19 cellular contexts compared by ENCODE assay signal in the genomic region with DNA sequence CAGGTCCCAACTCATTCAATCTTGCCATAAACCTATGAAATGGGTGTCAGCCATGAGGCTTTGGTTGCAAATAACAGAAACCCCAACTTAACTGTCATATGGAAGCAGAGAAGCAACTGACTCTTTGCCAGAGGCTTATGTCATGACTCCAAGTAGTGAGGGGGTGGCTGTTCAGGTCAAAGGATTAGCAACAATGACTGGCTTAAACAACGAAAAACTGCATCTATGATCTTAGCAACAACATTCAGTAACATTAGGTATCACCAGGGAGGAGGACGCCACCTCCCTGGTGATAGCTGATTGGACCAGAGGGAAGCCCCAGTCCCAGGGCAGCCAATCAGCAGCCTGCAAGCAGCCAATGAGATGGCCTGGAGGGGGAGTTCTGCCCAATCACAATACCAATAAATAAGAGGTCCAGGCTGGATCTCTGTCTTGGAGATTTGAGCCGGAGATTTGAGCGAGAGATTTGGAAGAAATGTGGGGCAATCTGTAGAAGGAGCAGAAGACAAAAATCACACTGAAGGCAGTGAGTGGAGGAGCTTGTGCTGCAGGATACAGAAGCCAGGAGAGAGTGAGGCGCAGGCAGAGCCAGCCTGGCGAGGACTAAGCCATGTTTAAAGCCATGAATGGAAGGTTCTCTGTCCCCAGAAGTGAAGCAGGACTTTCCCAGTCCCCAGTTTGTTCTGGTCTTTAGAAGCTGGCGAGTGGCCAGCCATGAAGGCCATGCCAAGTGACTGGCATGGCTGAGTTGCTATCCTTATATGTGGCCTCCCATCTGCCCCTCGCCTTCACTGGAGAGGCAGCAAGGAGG.
DNase-seq lines count a peak whose midpoint lies in the region; ATAC-seq and TF ChIP-seq lines count a peak whose summit lies in the region.
"Had no signal": no experiment of that assay in that cellular context is flagged by ENCODE, and none has a peak within 500 bp of the region (broad histone marks: within the 10 kb centered on the region; RNA-seq: fewer than 3 reads in every experiment).

No MANE protein-coding gene starts in this region.

- no peaks in the 10 kb centered on the region for H3K36me3 ChIP-seq in transverse colon
- no peaks in the 10 kb centered on the region for H3K36me3 ChIP-seq in uterus
- H3K36me3 ChIP-seq: SJCRH30 had no signal

- intact Hi-C loops in transverse colon (cut with DNase I; ENCODE audit: low total_unique reads) (no loop called here), uterus (cut with DNase I; ENCODE audit: low total_unique reads) (no loop called here)

- DNase-seq in activated CD8-positive, alpha-beta memory T cell treated with anti-CD3 and anti-CD28 coated beads, Interleukin-2, amount 10 ng/mL, durations not matched to agents 7 days and 5 days = peak; percentile 12
- DNase-seq in activated CD8-positive, alpha-beta memory T cell treated with anti-CD3 and anti-CD28 coated beads, Interleukin-2, amount 50 U/mL, for 48 hours = no peak
- DNase-seq in WTC11 (ENCODE audit: low spot score) (no peak), glutamatergic neuron (no peak), transverse colon (no peak), dermis blood vessel endothelial cell (no peak), uterus (no peak), NK-92 (lab: John Stamatoyannopoulos, UW; ENCODE audit: unreplicated experiment) (no peak)
- DNase-seq: amniotic stem cell; CD4-positive, alpha-beta memory T cell; DMS79 treated with DMSO at 0.1 percent for 48 hours; MM.1S; natural killer cell; NCI-H2029; NCI-H524; OCI-M1; SJCRH30; stimulated activated CD4-positive, alpha-beta T cell treated with anti-CD3 and anti-CD28 coated beads, Interleukin-12 subunit alpha, Interleukin-12 subunit beta, amount 100 ng/mL, for 4 hours; T-helper 9 cell had no signal

- no peak overlapping the region for H3K4me3 Mint-ChIP-seq in activated CD8-positive, alpha-beta memory T cell treated with anti-CD3 and anti-CD28 coated beads, Interleukin-2, amount 10 ng/mL, durations not matched to agents 7 days and 5 days
- H3K4me3 Mint-ChIP-seq in WTC11 = no peak overlapping the region
- peak overlapping the region; percentile 7 for H3K4me3 Mint-ChIP-seq in glutamatergic neuron (ENCODE audit: unreplicated experiment)
- H3K4me3 Mint-ChIP-seq: CD4-positive, alpha-beta memory T cell; natural killer cell had no signal

- WGBS in transverse colon (ENCODE audit: low coverage in 1 of 2), 2 donors = 83% methylated on average over 8 of the region's 8 CpGs; no CpG with 5 or more reads in 1 of the 2 donors

- no peak for ATAC-seq in activated CD8-positive, alpha-beta memory T cell treated with anti-CD3 and anti-CD28 coated beads, Interleukin-2, amount 10 ng/mL, durations not matched to agents 7 days and 5 days
- no peak for ATAC-seq in WTC11
- ATAC-seq: natural killer cell had no signal

- POLR2A ChIA-PET in WTC11 (lab: Charles Lee) = no interaction called here

- peaks cover 0 to 19% (median 2%) of the 10 kb centered on the region in 4 donors for H3K4me1 ChIP-seq in transverse colon
- peaks cover 0 to 13% of the 10 kb centered on the region in 2 donors for H3K4me1 ChIP-seq in uterus

- TF ChIP-seq POLR2A in transverse colon (IDR thresholded peaks at IDR 0.05) = no peak
- TF ChIP-seq POLR2A in uterus (IDR thresholded peaks at IDR 0.05) = no peak

- no peaks in the 10 kb centered on the region for H3K4me1 Mint-ChIP-seq in activated CD8-positive, alpha-beta memory T cell treated with anti-CD3 and anti-CD28 coated beads, Interleukin-2, amount 10 ng/mL, durations not matched to agents 7 days and 5 days
- peaks cover 24% of the 10 kb centered on the region for H3K4me1 Mint-ChIP-seq in WTC11
- H3K4me1 Mint-ChIP-seq in glutamatergic neuron (ENCODE audit: low read depth, unreplicated experiment) = peaks cover 33% of the 10 kb centered on the region
- H3K4me1 Mint-ChIP-seq: CD4-positive, alpha-beta memory T cell; natural killer cell had no signal

- no peak for TF ChIP-seq EP300 in transverse colon (IDR thresholded peaks at IDR 0.05; ENCODE audit: low read depth)

- CTCF ChIA-PET in activated CD8-positive, alpha-beta memory T cell treated with anti-CD3 and anti-CD28 coated beads, Interleukin-2, amount 10 ng/mL, durations not matched to agents 7 days and 5 days (lab: Charles Lee) = no interaction called here
- CTCF ChIA-PET in WTC11 (lab: Charles Lee) = no interaction called here

- H3K27ac Mint-ChIP-seq in activated CD8-positive, alpha-beta memory T cell treated with anti-CD3 and anti-CD28 coated beads, Interleukin-2, amount 10 ng/mL, durations not matched to agents 7 days and 5 days = no peak overlapping the region
- H3K27ac Mint-ChIP-seq in WTC11 = no peak overlapping the region
- H3K27ac Mint-ChIP-seq in glutamatergic neuron (ENCODE audit: unreplicated experiment) = peak overlapping the region; percentile 2
- H3K27ac Mint-ChIP-seq: CD4-positive, alpha-beta memory T cell; natural killer cell had no signal

- no peaks in the 10 kb centered on the region for H3K27me3 ChIP-seq in transverse colon
- H3K27me3 ChIP-seq in uterus = no peaks in the 10 kb centered on the region
- H3K27me3 ChIP-seq: SJCRH30 had no signal

- no peaks in the 10 kb centered on the region for H3K9me3 Mint-ChIP-seq in activated CD8-positive, alpha-beta memory T cell treated with anti-CD3 and anti-CD28 coated beads, Interleukin-2, amount 10 ng/mL, durations not matched to agents 7 days and 5 days (ENCODE audit: low read depth)
- H3K9me3 Mint-ChIP-seq in WTC11 (peaks cover 5% of the 10 kb centered on the region), glutamatergic neuron (ENCODE audit: unreplicated experiment) (peaks cover 22% of the 10 kb centered on the region)
- H3K9me3 Mint-ChIP-seq: natural killer cell had no signal

- H3K27ac ChIP-seq in transverse colon = no peak overlapping the region
- H3K27ac ChIP-seq in uterus = no peak overlapping the region
- H3K27ac ChIP-seq: SJCRH30 had no signal

- no peaks in the 10 kb centered on the region for H3K36me3 Mint-ChIP-seq in activated CD8-positive, alpha-beta memory T cell treated with anti-CD3 and anti-CD28 coated beads, Interleukin-2, amount 10 ng/mL, durations not matched to agents 7 days and 5 days
- H3K36me3 Mint-ChIP-seq in WTC11 = no peaks in the 10 kb centered on the region
- no peaks in the 10 kb centered on the region for H3K36me3 Mint-ChIP-seq in glutamatergic neuron (ENCODE audit: unreplicated experiment)
- H3K36me3 Mint-ChIP-seq: CD4-positive, alpha-beta memory T cell; natural killer cell had no signal

- H3K9me3 ChIP-seq in transverse colon (no peaks in the 10 kb centered on the region), uterus (no peaks in the 10 kb centered on the region)
- H3K9me3 ChIP-seq: SJCRH30 had no signal

- TF ChIP-seq CTCF in WTC11 (IDR thresholded peaks at IDR 0.05) = no peak
- no peak for TF ChIP-seq CTCF in glutamatergic neuron (IDR thresholded peaks at IDR 0.05; ENCODE audit: partially characterized antibody, unreplicated experiment)
- TF ChIP-seq CTCF in transverse colon (IDR thresholded peaks at IDR 0.05) = no peak
- no peak for TF ChIP-seq CTCF in uterus (IDR thresholded peaks at IDR 0.05)

- H3K27me3 Mint-ChIP-seq in activated CD8-positive, alpha-beta memory T cell treated with anti-CD3 and anti-CD28 coated beads, Interleukin-2, amount 10 ng/mL, durations not matched to agents 7 days and 5 days = peaks cover 3% of the 10 kb centered on the region
- H3K27me3 Mint-ChIP-seq in WTC11 (ENCODE audit: low read depth) (no peaks in the 10 kb centered on the region; the same call in 1 of the 2 replicates), glutamatergic neuron (ENCODE audit: unreplicated experiment) (peaks cover 25% of the 10 kb centered on the region)

- in situ Hi-C loops in transverse colon (cut with MboI; ENCODE audit: low pct_ligation_motif_present in 1 of 4, low pct_unique_long_range_greater_than_20kb in 1 of 4, low sequenced_read_pairs in 3 of 4) = no loop called here

- no peak overlapping the region for H3K4me3 ChIP-seq in transverse colon
- H3K4me3 ChIP-seq in uterus = no peak overlapping the region
- H3K4me3 ChIP-seq: SJCRH30 had no signal

TF ChIP-seq in WTC11, 78 proteins besides CTCF, POLR2A, EP300 and RAD21:
- TF ChIP-seq, protein P1, sequence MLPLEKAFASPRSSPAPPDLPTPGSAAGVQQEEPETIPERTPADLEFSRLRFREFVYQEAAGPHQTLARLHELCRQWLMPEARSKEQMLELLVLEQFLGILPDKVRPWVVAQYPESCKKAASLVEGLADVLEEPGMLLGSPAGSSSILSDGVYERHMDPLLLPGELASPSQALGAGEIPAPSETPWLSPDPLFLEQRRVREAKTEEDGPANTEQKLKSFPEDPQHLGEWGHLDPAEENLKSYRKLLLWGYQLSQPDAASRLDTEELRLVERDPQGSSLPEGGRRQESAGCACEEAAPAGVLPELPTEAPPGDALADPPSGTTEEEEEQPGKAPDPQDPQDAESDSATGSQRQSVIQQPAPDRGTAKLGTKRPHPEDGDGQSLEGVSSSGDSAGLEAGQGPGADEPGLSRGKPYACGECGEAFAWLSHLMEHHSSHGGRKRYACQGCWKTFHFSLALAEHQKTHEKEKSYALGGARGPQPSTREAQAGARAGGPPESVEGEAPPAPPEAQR (CRISPR knock-in tag; IDR thresholded peaks at IDR 0.05) = no peak
- peak; percentile 50 for TF ChIP-seq NFYB (CRISPR knock-in tag; conservative IDR thresholded peaks at IDR 0.05; ENCODE audit: low read depth)
